In genomic region chr6:107444277-107444676, GRCh38 we compare ENCODE assay signal across 15 cellular contexts. TPM values are rescaled to one million over a fixed set of nuclear protein-coding genes. Genes with fewer than 3 reads are reported as not detected.
A peak's percentile ranks its signal among the peaks of the same experiment; 100 is the strongest.
DNase-seq lines count a peak whose midpoint lies in the region; ATAC-seq and TF ChIP-seq lines count a peak whose summit lies in the region.
"Had no signal": no experiment of that assay in that cellular context is flagged by ENCODE, and none has a peak within 500 bp of the region (broad histone marks: within the 10 kb centered on the region; RNA-seq: fewer than 3 reads in every experiment).

No MANE protein-coding gene starts in this region.

- H3K9me3 Mint-ChIP-seq in naive thymus-derived CD4-positive, alpha-beta T cell: peaks cover 7 to 31% (median 17%) of the 10 kb centered on the region in 11 donors

- peaks cover 3% of the 10 kb centered on the region for H3K9me3 ChIP-seq in smooth muscle cell (replicated peaks; ENCODE audit: low read depth)
- H3K9me3 ChIP-seq in naive thymus-derived CD4-positive, alpha-beta T cell (ENCODE audit: control insufficient read depth in 2 of 3, low read length in 3 of 3): peaks cover 0 to 16% (median 6%) of the 10 kb centered on the region in 3 experiments

- DNase-seq in EH (ENCODE audit: low read depth) (peak; percentile 54), HCEC 1CT (peak; percentile 24), astrocyte of the hippocampus (ENCODE audit: low read depth, low spot score) (peak; percentile 24), smooth muscle cell (lab: John Stamatoyannopoulos, UW; ENCODE audit: unreplicated experiment) (no peak), NCI-H748 treated with DMSO at 0.1 percent for 48 hours (lab: John Stamatoyannopoulos, UW) (no peak), NCI-H345 (lab: John Stamatoyannopoulos, UW) (no peak)
- DNase-seq in naive thymus-derived CD4-positive, alpha-beta T cell: no peak
- DNase-seq: CD4-positive, CD25-positive, alpha-beta regulatory T cell; DMS79; GF-D8 had no signal

- H3K4me2 ChIP-seq in smooth muscle cell: peak overlapping the region; percentile 30
- H3K4me2 ChIP-seq: A549; BLaER1 treated with 17β-estradiol and CSF1 and Interleukin-3, amounts not matched to agents 10 nM and 100 nM had no signal

- H3K36me3 ChIP-seq in smooth muscle cell (ENCODE audit: low read depth): no peaks in the 10 kb centered on the region
- H3K36me3 ChIP-seq in naive thymus-derived CD4-positive, alpha-beta T cell (ENCODE audit: control insufficient read depth in 2 of 3, insufficient read depth in 3 of 3, low read length in 3 of 3): no peaks in the 10 kb centered on the region
- H3K36me3 ChIP-seq: HAP-1 had no signal

- CTCF ChIA-PET in naive thymus-derived CD4-positive, alpha-beta T cell (lab: Charles Lee): no interaction called here

- H3F3A ChIP-seq in smooth muscle cell (ENCODE audit: low read depth): peaks cover 5% of the 10 kb centered on the region

- peaks cover 13% of the 10 kb centered on the region for H3K79me2 ChIP-seq in smooth muscle cell (ENCODE audit: low read depth)

- no peak overlapping the region for H3K4me3 Mint-ChIP-seq in naive thymus-derived CD4-positive, alpha-beta T cell

- no peak for TF ChIP-seq CTCF in smooth muscle cell (IDR thresholded peaks at IDR 0.05; ENCODE audit: borderline replicate concordance, insufficient read depth, poor library complexity, severe bottlenecking)

- peaks cover 4% of the 10 kb centered on the region for H4K20me1 ChIP-seq in smooth muscle cell (ENCODE audit: low read depth)
- H4K20me1 ChIP-seq: BLaER1 treated with 17β-estradiol and CSF1 and Interleukin-3, amounts not matched to agents 10 nM and 100 nM had no signal

- H3K9ac ChIP-seq in smooth muscle cell (ENCODE audit: low read depth): no peak overlapping the region
- H3K9ac ChIP-seq: BLaER1 treated with 17β-estradiol and CSF1 and Interleukin-3, amounts not matched to agents 10 nM and 100 nM had no signal

- 81% methylated on average over 1 of the region's 1 CpG for WGBS in smooth muscle cell (ENCODE audit: low lambda C conversion rate)

- POLR2A ChIA-PET in naive thymus-derived CD4-positive, alpha-beta T cell (lab: Charles Lee): no interaction called here

- peaks cover 3% of the 10 kb centered on the region for H3K4me1 ChIP-seq in smooth muscle cell (ENCODE audit: low read depth)
- H3K4me1 ChIP-seq in naive thymus-derived CD4-positive, alpha-beta T cell (ENCODE audit: control insufficient read depth in 2 of 2, insufficient read depth in 2 of 2, low read length in 2 of 2): no peaks in the 10 kb centered on the region
- H3K4me1 ChIP-seq: A549; BLaER1 treated with 17β-estradiol and CSF1 and Interleukin-3, amounts not matched to agents 10 nM and 100 nM had no signal

- H3K4me1 Mint-ChIP-seq in naive thymus-derived CD4-positive, alpha-beta T cell: peaks cover 0 to 35% (median 18%) of the 10 kb centered on the region in 7 donors

- peaks cover 8 to 48% (median 43%) of the 10 kb centered on the region in 5 donors for H3K36me3 Mint-ChIP-seq in naive thymus-derived CD4-positive, alpha-beta T cell

- H2AFZ ChIP-seq in smooth muscle cell (ENCODE audit: low read depth): no peak overlapping the region

- H3K27ac Mint-ChIP-seq in naive thymus-derived CD4-positive, alpha-beta T cell: no peak overlapping the region
- H3K27ac Mint-ChIP-seq: CD4-positive, CD25-positive, alpha-beta regulatory T cell had no signal

- ATAC-seq in naive thymus-derived CD4-positive, alpha-beta T cell: no peak
- ATAC-seq: A549, K562 had no signal

- no peaks in the 10 kb centered on the region for H3K27me3 Mint-ChIP-seq in naive thymus-derived CD4-positive, alpha-beta T cell
- H3K27me3 Mint-ChIP-seq: CD4-positive, CD25-positive, alpha-beta regulatory T cell had no signal

- no peak overlapping the region for H3K4me3 ChIP-seq in smooth muscle cell
- no peak overlapping the region for H3K4me3 ChIP-seq in naive thymus-derived CD4-positive, alpha-beta T cell (ENCODE audit: low read length)
- H3K4me3 ChIP-seq: A549; BLaER1 treated with 17β-estradiol and CSF1 and Interleukin-3, amounts not matched to agents 10 nM and 100 nM; HAP-1; K562 had no signal

- peak overlapping the region; percentile 62 for H3K27ac ChIP-seq in smooth muscle cell (ENCODE audit: low read depth)
- no peak overlapping the region for H3K27ac ChIP-seq in naive thymus-derived CD4-positive, alpha-beta T cell (ENCODE audit: low read depth, low read length)
- H3K27ac ChIP-seq: A549; BLaER1 treated with 17β-estradiol and CSF1 and Interleukin-3, amounts not matched to agents 10 nM and 100 nM; HL-60 had no signal

- no peaks in the 10 kb centered on the region for H3K27me3 ChIP-seq in smooth muscle cell (ENCODE audit: low read depth)
- H3K27me3 ChIP-seq in naive thymus-derived CD4-positive, alpha-beta T cell (ENCODE audit: control insufficient read depth in 2 of 2, insufficient read depth in 2 of 2, low read length in 2 of 2): no peaks in the 10 kb centered on the region
- H3K27me3 ChIP-seq: BLaER1 treated with 17β-estradiol and CSF1 and Interleukin-3, amounts not matched to agents 10 nM and 100 nM had no signal

- intact Hi-C loops in naive thymus-derived CD4-positive, alpha-beta T cell (cut with micrococcal nuclease): no loop called here

RNA-seq across cellular contexts. Expression of gene PDSS2, which starts 15.1 kb away (rescaled TPM):
- total RNA-seq in smooth muscle cell: 15.5 and 21.6 TPM in 2 replicates
- polyA plus RNA-seq in smooth muscle cell: 12.1 and 12.8 TPM in 2 replicates
- 10 to 100 TPM; 12.0 to 15.3 (median 12.1) TPM for total RNA-seq in naive thymus-derived CD4-positive, alpha-beta T cell
- 10 to 100 TPM; 14.0 to 16.6 TPM for polyA plus RNA-seq in naive thymus-derived CD4-positive, alpha-beta T cell

RNA-seq across cellular contexts. Expression of gene SOBP, which starts 45.6 kb away (rescaled TPM):
- 0.67 and 3.0 TPM in 2 replicates for total RNA-seq in smooth muscle cell
- polyA plus RNA-seq in smooth muscle cell: 2.7 and 4.0 TPM in 2 replicates
- total RNA-seq in naive thymus-derived CD4-positive, alpha-beta T cell: under 1 TPM in 2 of 5 experiments, not detected in 3; 0.08 to 0.15 TPM
- not detected for polyA plus RNA-seq in naive thymus-derived CD4-positive, alpha-beta T cell
- total RNA-seq: CD4-positive, CD25-positive, alpha-beta regulatory T cell had no signal
- polyA plus RNA-seq: K562 had no signal

Comparison
In these comparisons a context has a peak if more than half of its experiments do, and no peak if none do; other contexts are left out.
1. DNase-seq: peak in EH (single experiment), HCEC 1CT (single experiment) and astrocyte of the hippocampus (single experiment); none in smooth muscle cell (single experiment), naive thymus-derived CD4-positive, alpha-beta T cell (0 of 9), NCI-H748 treated with DMSO at 0.1 percent for 48 hours (single experiment) and NCI-H345 (single experiment).